18 cellular contexts compared by ENCODE assay signal in genomic region chr2:215567504-215567903, GRCh38.
DNase-seq lines count a peak whose midpoint lies in the region; ATAC-seq and TF ChIP-seq lines count a peak whose summit lies in the region.
"Had no signal": no experiment of that assay in that cellular context is flagged by ENCODE, and none has a peak within 500 bp of the region (broad histone marks: within the 10 kb centered on the region; RNA-seq: fewer than 3 reads in every experiment).

No MANE protein-coding gene starts in this region.

- peaks cover 6% of the 10 kb centered on the region for H3K4me1 Mint-ChIP-seq in activated B cell treated with CpG ODN at 0.5 μM for 24 hours
- H3K4me1 Mint-ChIP-seq: activated CD4-positive, alpha-beta T cell treated with anti-CD3 and anti-CD28 coated beads for 36 hours; central memory CD8-positive, alpha-beta T cell had no signal

- no peak for TF ChIP-seq CTCF in activated B cell treated with CpG ODN at 0.5 μM for 24 hours (IDR thresholded peaks at IDR 0.05)

- CTCF ChIA-PET in activated B cell treated with CpG ODN at 0.5 μM for 24 hours (lab: Charles Lee): no interaction called here

- no peaks in the 10 kb centered on the region for H3K9me3 Mint-ChIP-seq in activated B cell treated with CpG ODN at 0.5 μM for 24 hours
- H3K9me3 Mint-ChIP-seq: central memory CD8-positive, alpha-beta T cell; T-helper 1 cell treated with Interleukin-12 subunit alpha and Interleukin-12 subunit beta and Interleukin-4 antibody, amounts not matched to agents 30 μg/mL and 1 μg/mL, for 36 hours had no signal

- no peak overlapping the region for H3K27ac Mint-ChIP-seq in activated B cell treated with CpG ODN at 0.5 μM for 24 hours
- H3K27ac Mint-ChIP-seq: activated CD4-positive, alpha-beta T cell treated with anti-CD3 and anti-CD28 coated beads for 36 hours; T-helper 1 cell treated with Interleukin-12 subunit alpha and Interleukin-12 subunit beta and Interleukin-4 antibody, amounts not matched to agents 30 μg/mL and 1 μg/mL, for 36 hours had no signal

- H3K36me3 Mint-ChIP-seq in activated B cell treated with CpG ODN at 0.5 μM for 24 hours (ENCODE audit: low read depth): no peaks in the 10 kb centered on the region

- H3K27me3 Mint-ChIP-seq in activated B cell treated with CpG ODN at 0.5 μM for 24 hours: peaks cover 21% of the 10 kb centered on the region

- ATAC-seq in GM18858 (IDR thresholded peaks at IDR 0.05; ENCODE audit: unreplicated experiment): peak; percentile 70
- peak; percentile 70 for ATAC-seq in GM21423 (IDR thresholded peaks at IDR 0.05; ENCODE audit: unreplicated experiment)
- ATAC-seq in HG03159 (IDR thresholded peaks at IDR 0.05; ENCODE audit: unreplicated experiment): peak; percentile 86
- ATAC-seq in activated B cell treated with CpG ODN at 0.5 μM for 24 hours (ENCODE audit: low read depth): peak; percentile 47
- ATAC-seq: activated CD4-positive, alpha-beta T cell treated with anti-CD3 and anti-CD28 coated beads for 36 hours; foreskin keratinocyte; right lobe of liver; upper lobe of right lung had no signal

- DNase-seq in activated B cell treated with CpG ODN at 0.5 μM for 24 hours (no peak), Ammon's horn (ENCODE audit: low spot score) (no peak), GOT3 (lab: John Stamatoyannopoulos, UW) (no peak), RKO (ENCODE audit: low spot score) (no peak)
- DNase-seq: activated CD4-positive, alpha-beta T cell treated with anti-CD3 and anti-CD28 coated beads for 36 hours; DND-41; foreskin keratinocyte; IMR-90; NCI-H1092; Peyer's patch; right lobe of liver; stimulated activated CD4-positive, alpha-beta T cell treated with anti-CD3 and anti-CD28 coated beads, Interleukin-4, amount 100 ng/mL, for 1 hour; upper lobe of right lung had no signal

- no peak overlapping the region for H3K4me3 Mint-ChIP-seq in activated B cell treated with CpG ODN at 0.5 μM for 24 hours
- H3K4me3 Mint-ChIP-seq: activated CD4-positive, alpha-beta T cell treated with anti-CD3 and anti-CD28 coated beads for 36 hours; central memory CD8-positive, alpha-beta T cell; T-helper 1 cell treated with Interleukin-12 subunit alpha and Interleukin-12 subunit beta and Interleukin-4 antibody, amounts not matched to agents 30 μg/mL and 1 μg/mL, for 36 hours had no signal

- intact Hi-C loops in activated B cell treated with CpG ODN at 0.5 μM for 24 hours (cut with micrococcal nuclease): no loop called here

- POLR2A ChIA-PET in activated B cell treated with CpG ODN at 0.5 μM for 24 hours (lab: Charles Lee): no interaction called here
